In the genomic region with DNA sequence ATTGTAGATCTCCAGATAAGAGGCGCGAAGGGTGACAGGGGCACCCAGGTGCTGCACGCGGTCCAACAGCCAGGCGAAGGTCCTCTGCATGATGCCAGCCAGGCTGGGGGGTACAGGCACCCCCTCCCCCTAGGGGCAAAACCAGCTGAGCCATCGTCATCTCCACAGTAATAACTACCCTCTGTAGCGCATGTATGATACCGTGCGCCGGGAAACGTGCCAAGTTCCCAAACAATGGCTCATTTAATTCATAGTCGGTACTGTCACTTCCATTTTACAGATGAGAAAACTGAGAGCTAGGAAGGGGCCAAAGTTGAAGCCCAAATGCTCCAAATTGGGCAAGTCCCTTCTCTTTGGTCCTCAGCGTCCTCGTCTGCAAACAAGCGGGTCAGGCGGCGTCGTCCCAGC, we compare ENCODE assay signal across 7 cellular contexts. TPM values are rescaled to one million over a fixed set of nuclear protein-coding genes. Genes with fewer than 3 reads are reported as not detected.
DNase-seq lines count a peak whose midpoint lies in the region; ATAC-seq and TF ChIP-seq lines count a peak whose summit lies in the region.

No MANE protein-coding gene starts in this region.

- POLR2A ChIA-PET in PC-3 (lab: Charles Lee; ENCODE audit: unreplicated experiment) = no interaction called here

- H3K4me2 ChIP-seq in GM23248 (ENCODE audit: unreplicated experiment) (peak overlapping the region; percentile 66), PC-3 (ENCODE audit: low read length) (peak overlapping the region; percentile 75)

- no peaks in the 10 kb centered on the region for H3K4me1 ChIP-seq in GM23248 (ENCODE audit: insufficient read depth)
- H3K4me1 ChIP-seq in PC-3 (ENCODE audit: insufficient read depth, low read length) = no peaks in the 10 kb centered on the region
- peaks cover 0 to 17% (median 13%) of the 10 kb centered on the region in 4 donors for H3K4me1 ChIP-seq in sigmoid colon

- no peaks in the 10 kb centered on the region for H3K9me2 ChIP-seq in GM23248 (ENCODE audit: insufficient read depth)
- H3K9me2 ChIP-seq in PC-3 (replicated peaks; ENCODE audit: low read length) = no peaks in the 10 kb centered on the region

- no peak for TF ChIP-seq EP300 in sigmoid colon (IDR thresholded peaks at IDR 0.05)

- no peak for TF ChIP-seq CTCF in PC-3 (conservative IDR thresholded peaks at IDR 0.05; ENCODE audit: low read depth, low read length)
- no peak for TF ChIP-seq CTCF in sigmoid colon (IDR thresholded peaks at IDR 0.05)

- WGBS in GM23248 (ENCODE audit: low coverage in 1 of 2, low lambda C conversion rate in 2 of 2, missing lambda C conversion rate in 2 of 2), 2 experiments = 45 to 46% methylated on average over 18 of the region's 18 CpGs
- 8 to 23% methylated on average over 18 of the region's 18 CpGs for WGBS in sigmoid colon, 2 donors

- H3F3A ChIP-seq in GM23248 (ENCODE audit: insufficient read depth) (no peaks in the 10 kb centered on the region), PC-3 (ENCODE audit: low read length, unreplicated experiment) (no peaks in the 10 kb centered on the region)

- no peaks in the 10 kb centered on the region for H3K36me3 ChIP-seq in GM23248 (ENCODE audit: low read depth)
- H3K36me3 ChIP-seq in PC-3 (ENCODE audit: low read depth, low read length) = no peaks in the 10 kb centered on the region
- no peaks in the 10 kb centered on the region for H3K36me3 ChIP-seq in sigmoid colon

- H3K4me3 ChIP-seq in GM23248 (peak overlapping the region; percentile 59; the same call in 1 of the 2 replicates), PC-3 (ENCODE audit: low read length) (peak overlapping the region; percentile 69), sigmoid colon (peak overlapping the region in 3 of 4 donors; percentile 33 to 48 (median 41))

- H3K9me3 ChIP-seq in GM23248 (ENCODE audit: low read depth) (no peaks in the 10 kb centered on the region), PC-3 (ENCODE audit: low read length) (0 out of 2 replicates have a peak, but pooled peaks cover 6% of the 10 kb centered on the region), sigmoid colon (peaks cover 0 to 5% (median 0%) of the 10 kb centered on the region in 4 donors)

- H3K27me3 ChIP-seq in GM23248 (replicated peaks; ENCODE audit: insufficient read depth) = no peaks in the 10 kb centered on the region; the same call in 1 of the 2 replicates
- H3K27me3 ChIP-seq in PC-3 (ENCODE audit: low read length) = no peaks in the 10 kb centered on the region
- H3K27me3 ChIP-seq in sigmoid colon = peaks cover 20 to 51% (median 26%) of the 10 kb centered on the region in 3 donors

- CTCF ChIA-PET in PC-3 (lab: Charles Lee) = interaction anchor here (0.6 kb wide), 1 partner anchor 163 kb away, joined by 6 read pairs; no protein-coding TSS in a partner anchor

- BruUV-seq in PC-3 (replicated peaks; lab: Mats Ljungman, UMichigan) = no TSS peak

- no peaks in the 10 kb centered on the region for H3K79me2 ChIP-seq in GM23248 (ENCODE audit: insufficient read depth)
- no peaks in the 10 kb centered on the region for H3K79me2 ChIP-seq in PC-3 (ENCODE audit: low read length)

- TF ChIP-seq POLR2A in sigmoid colon (IDR thresholded peaks at IDR 0.05) = no peak

- H3K27ac ChIP-seq in GM23248 (no peak overlapping the region), PC-3 (ENCODE audit: low read length) (no peak overlapping the region), sigmoid colon (no peak overlapping the region)

- DNase-seq in GM23248 (peak; percentile 25), PC-3 (peak; percentile 41), left ventricle myocardium superior (peak; percentile 40), sigmoid colon (no peak), NCI-H1436 treated with DMSO at 0.1 percent for 48 hours (lab: John Stamatoyannopoulos, UW) (no peak), RPMI8226 (no peak)

- H3K9ac ChIP-seq in GM23248 (no peak overlapping the region), PC-3 (ENCODE audit: low read length) (no peak overlapping the region)

- in situ Hi-C loops in GM23248 (cut with MboI) = no loop called here

- peak overlapping the region; percentile 35; the same call in 1 of the 2 replicates for H2AFZ ChIP-seq in GM23248
- H2AFZ ChIP-seq in PC-3 (ENCODE audit: low read length) = peak overlapping the region; percentile 64; the same call in 1 of the 2 replicates

- ATAC-seq in PC-3 = peak; percentile 13; the same call in 1 of the 2 replicates
- no peak for ATAC-seq in left ventricle myocardium superior
- no peak for ATAC-seq in GM19395 (IDR thresholded peaks at IDR 0.05; ENCODE audit: unreplicated experiment)

- intact Hi-C loops in PC-3 (cut with micrococcal nuclease) = no loop called here
- intact Hi-C loops in left ventricle myocardium superior (cut with micrococcal nuclease) = no loop called here
- intact Hi-C loops in sigmoid colon (cut with DNase I) = no loop called here

- H4K20me1 ChIP-seq in GM23248 (ENCODE audit: insufficient read depth) (no peaks in the 10 kb centered on the region), PC-3 (ENCODE audit: low read length) (no peaks in the 10 kb centered on the region)

RNA-seq across cellular contexts. Expression of a gene that starts 1.5 kb away (rescaled TPM):
- total RNA-seq in GM23248 (2014; rRNA removed; shearing (Covaris generic)) = not detected in 2 replicates
- polyA plus RNA-seq in GM23248 (2016; fragmentation: Nextera tagmentation; extraction: Ambion mirVana) (not detected in 2 replicates), sigmoid colon (1 to 10 TPM; 2.5 to 6.9 (median 4.8) TPM)
- total RNA-seq in PC-3 (2014; rRNA removed) (4.4 and 6.3 TPM in 2 replicates), left ventricle myocardium superior (not detected), sigmoid colon (1 to 10 TPM in 1 of 4 donors, not detected in 3; 1.4 TPM)

RNA-seq across cellular contexts. Expression of a gene that starts 19.5 kb away (rescaled TPM):
- not detected in 2 replicates for total RNA-seq in GM23248 (2014; rRNA removed; shearing (Covaris generic))
- not detected in 2 replicates for polyA plus RNA-seq in GM23248 (2016; fragmentation: Nextera tagmentation; extraction: Ambion mirVana)
- 0.22 TPM in 1 of 2 replicates, not detected in the other for total RNA-seq in PC-3 (2014; rRNA removed)
- total RNA-seq in left ventricle myocardium superior = not detected
- not detected for total RNA-seq in sigmoid colon
- polyA plus RNA-seq in sigmoid colon = under 1 TPM in 1 of 3 donors, not detected in 2; 0.66 TPM

RNA-seq across cellular contexts. Expression of a gene that starts 57.7 kb away (rescaled TPM):
- 2.3 and 3.9 TPM in 2 replicates for total RNA-seq in GM23248 (2014; rRNA removed; shearing (Covaris generic))
- polyA plus RNA-seq in GM23248 (2016; fragmentation: Nextera tagmentation; extraction: Ambion mirVana) = 1.0 and 1.6 TPM in 2 replicates
- total RNA-seq in PC-3 (2014; rRNA removed) = 4.3 and 11.4 TPM in 2 replicates
- 11.0 TPM for total RNA-seq in left ventricle myocardium superior
- 10 to 100 TPM in 1 of 4 donors, 1 to 10 TPM in 3; 2.0 to 13.3 (median 7.1) TPM for total RNA-seq in sigmoid colon
- 1 to 10 TPM; 1.4 to 5.5 (median 1.8) TPM for polyA plus RNA-seq in sigmoid colon

Comparison
In these comparisons a context has a peak if more than half of its experiments do, and no peak if none do; other contexts are left out.
1. DNase-seq: peak in GM23248 (single experiment), PC-3 (single experiment) and left ventricle myocardium superior (single experiment); none in sigmoid colon (single experiment), NCI-H1436 treated with DMSO at 0.1 percent for 48 hours (single experiment) and RPMI8226 (single experiment).
2. Peak in every context shown above with its lines, with median percentiles within 50 percentile points of each other: H3K4me3 ChIP-seq.